ENCODE assay signal across 28 cellular contexts in the genomic region with DNA sequence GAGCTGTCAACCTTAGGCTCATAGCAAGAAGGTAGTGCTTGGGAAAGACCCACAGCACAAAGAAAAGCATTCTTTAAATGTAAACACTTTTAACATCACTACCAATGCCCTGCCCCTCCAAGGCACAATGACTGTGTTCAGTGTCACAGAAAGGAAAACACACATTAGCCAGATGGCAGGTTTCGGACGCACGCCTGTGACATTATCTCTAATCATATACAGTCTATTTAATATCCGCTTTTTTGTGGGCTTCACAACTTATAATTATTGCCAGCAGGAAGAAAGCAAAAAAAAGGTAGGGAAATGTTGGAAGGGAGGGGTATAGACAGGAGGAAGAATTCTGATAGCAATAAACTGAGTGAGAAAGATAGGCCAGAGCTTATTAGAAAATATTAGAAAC.
DNase-seq lines count a peak whose midpoint lies in the region; ATAC-seq and TF ChIP-seq lines count a peak whose summit lies in the region.
"Had no signal": no experiment of that assay in that cellular context is flagged by ENCODE, and none has a peak within 500 bp of the region (broad histone marks: within the 10 kb centered on the region; RNA-seq: fewer than 3 reads in every experiment).

No MANE protein-coding gene starts in this region.

- H3K4me2 ChIP-seq in neural cell (ENCODE audit: low read length) = no peak overlapping the region

- no peak for TF ChIP-seq EP300 in neural cell (conservative IDR thresholded peaks at IDR 0.05; ENCODE audit: poor library complexity, severe bottlenecking)

- H3K27me3 ChIP-seq in neural cell (ENCODE audit: insufficient read depth, low read depth, low read length) = no peaks in the 10 kb centered on the region
- H3K27me3 ChIP-seq: SJCRH30, transverse colon had no signal

- H3F3A ChIP-seq in neural cell (ENCODE audit: insufficient read depth, low read length, poor library complexity, severe bottlenecking) = no peaks in the 10 kb centered on the region

- no peaks in the 10 kb centered on the region for H4K20me1 ChIP-seq in neural cell (ENCODE audit: insufficient read depth)

- H3K36me3 ChIP-seq in neural cell (ENCODE audit: insufficient read depth, low read length) = no peaks in the 10 kb centered on the region
- H3K36me3 ChIP-seq: SJCRH30, transverse colon had no signal

- no peak for ATAC-seq in HG03045 (IDR thresholded peaks at IDR 0.05; ENCODE audit: unreplicated experiment)
- ATAC-seq: left cardiac atrium; stimulated activated effector memory CD8-positive, alpha-beta T cell treated with anti-CD3 and anti-CD28 coated beads, Interleukin-12 subunit alpha, Interleukin-12 subunit beta, amount 100 ng/mL, for 72 hours had no signal

- no peak overlapping the region for H2AFZ ChIP-seq in neural cell (ENCODE audit: low read depth, low read length)

- TF ChIP-seq RAD21 in neural cell (conservative IDR thresholded peaks at IDR 0.05) = no peak

- no peak overlapping the region for H3K4me3 ChIP-seq in neural cell (ENCODE audit: low read length)
- H3K4me3 ChIP-seq: SJCRH30, transverse colon had no signal

- no peak for TF ChIP-seq CTCF in neural cell (IDR thresholded peaks at IDR 0.05; ENCODE audit: poor library complexity, severe bottlenecking)

- H3K27ac ChIP-seq in neural cell (ENCODE audit: low read length) = no peak overlapping the region
- H3K27ac ChIP-seq: SJCRH30, transverse colon had no signal

- no peaks in the 10 kb centered on the region for H3K79me2 ChIP-seq in neural cell (replicated peaks; ENCODE audit: insufficient read depth, low read length)

- no peaks in the 10 kb centered on the region for H3K9me3 ChIP-seq in neural cell (ENCODE audit: low read length)
- H3K9me3 ChIP-seq: Caco-2, SJCRH30, transverse colon had no signal

- no peak overlapping the region for H3K9ac ChIP-seq in neural cell (ENCODE audit: low read length)

- no peaks in the 10 kb centered on the region for H3K9me2 ChIP-seq in neural cell (ENCODE audit: insufficient read depth, low read length)

- DNase-seq in NCI-H1417 treated with DMSO at 0.1 percent for 48 hours (lab: John Stamatoyannopoulos, UW) (peak; percentile 88), NCI-H1930 (lab: John Stamatoyannopoulos, UW) (peak; percentile 29 to 37), NCI-H774 (lab: John Stamatoyannopoulos, UW) (peak; percentile 87), NCI-H1105 (lab: John Stamatoyannopoulos, UW) (no peak)
- no peak for DNase-seq in activated CD4-positive, alpha-beta T cell treated with anti-CD3 and anti-CD28 coated beads for 4 hours
- DNase-seq: activated B cell treated with CpG ODN at 0.5 μM for 24 hours; activated CD4-positive, alpha-beta T cell treated with anti-CD3 and anti-CD28 coated beads, Interleukin-2, amount 50 U/mL, for 1 hour; activated gamma-delta T cell; activated naive CD8-positive, alpha-beta T cell treated with anti-CD3 and anti-CD28 coated beads for 36 hours; activated T-cell treated with anti-CD3 and anti-CD28 coated beads, Interleukin-2, amount 50 U/mL, for 24 hours; anterior cingulate cortex; C1 segment of cervical spinal cord; Caco-2; DMS79; foreskin melanocyte; IMR-90; left cardiac atrium; NCI-H226; nephron progenitor cell; RPMI8226; SJCRH30; stimulated activated CD4-positive, alpha-beta T cell treated with anti-CD3 and anti-CD28 coated beads, Interleukin-15, amount 100 ng/mL, for 24 hours; stimulated activated CD4-positive, alpha-beta T cell treated with anti-CD3 and anti-CD28 coated beads, Interleukin-4, amount 100 ng/mL, for 4 hours; T-helper 1 cell; transverse colon had no signal

TF ChIP-seq in neural cell, 6 proteins besides CTCF, POLR2A, EP300 and RAD21:
- TF ChIP-seq POLR2AphosphoS5 (IDR thresholded peaks at IDR 0.05) (peak; percentile 51), EZH2 (IDR thresholded peaks at IDR 0.05; ENCODE audit: borderline replicate concordance, insufficient read depth, low read length, poor library complexity, severe bottlenecking) (no peak), SMC3 (conservative IDR thresholded peaks at IDR 0.05; ENCODE audit: poor library complexity) (no peak), TAF1 (IDR thresholded peaks at IDR 0.05; ENCODE audit: low read depth) (no peak)
- TF ChIP-seq, protein P1, sequence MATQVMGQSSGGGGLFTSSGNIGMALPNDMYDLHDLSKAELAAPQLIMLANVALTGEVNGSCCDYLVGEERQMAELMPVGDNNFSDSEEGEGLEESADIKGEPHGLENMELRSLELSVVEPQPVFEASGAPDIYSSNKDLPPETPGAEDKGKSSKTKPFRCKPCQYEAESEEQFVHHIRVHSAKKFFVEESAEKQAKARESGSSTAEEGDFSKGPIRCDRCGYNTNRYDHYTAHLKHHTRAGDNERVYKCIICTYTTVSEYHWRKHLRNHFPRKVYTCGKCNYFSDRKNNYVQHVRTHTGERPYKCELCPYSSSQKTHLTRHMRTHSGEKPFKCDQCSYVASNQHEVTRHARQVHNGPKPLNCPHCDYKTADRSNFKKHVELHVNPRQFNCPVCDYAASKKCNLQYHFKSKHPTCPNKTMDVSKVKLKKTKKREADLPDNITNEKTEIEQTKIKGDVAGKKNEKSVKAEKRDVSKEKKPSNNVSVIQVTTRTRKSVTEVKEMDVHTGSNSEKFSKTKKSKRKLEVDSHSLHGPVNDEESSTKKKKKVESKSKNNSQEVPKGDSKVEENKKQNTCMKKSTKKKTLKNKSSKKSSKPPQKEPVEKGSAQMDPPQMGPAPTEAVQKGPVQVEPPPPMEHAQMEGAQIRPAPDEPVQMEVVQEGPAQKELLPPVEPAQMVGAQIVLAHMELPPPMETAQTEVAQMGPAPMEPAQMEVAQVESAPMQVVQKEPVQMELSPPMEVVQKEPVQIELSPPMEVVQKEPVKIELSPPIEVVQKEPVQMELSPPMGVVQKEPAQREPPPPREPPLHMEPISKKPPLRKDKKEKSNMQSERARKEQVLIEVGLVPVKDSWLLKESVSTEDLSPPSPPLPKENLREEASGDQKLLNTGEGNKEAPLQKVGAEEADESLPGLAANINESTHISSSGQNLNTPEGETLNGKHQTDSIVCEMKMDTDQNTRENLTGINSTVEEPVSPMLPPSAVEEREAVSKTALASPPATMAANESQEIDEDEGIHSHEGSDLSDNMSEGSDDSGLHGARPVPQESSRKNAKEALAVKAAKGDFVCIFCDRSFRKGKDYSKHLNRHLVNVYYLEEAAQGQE (IDR thresholded peaks at IDR 0.05; ENCODE audit: borderline replicate concordance) = no peak

Comparison
In these comparisons a context has a peak if more than half of its experiments do, and no peak if none do; other contexts are left out.
1. DNase-seq: peak in NCI-H1417 treated with DMSO at 0.1 percent for 48 hours (single experiment), NCI-H1930 (2 of 2) and NCI-H774 (single experiment); none in activated CD4-positive, alpha-beta T cell treated with anti-CD3 and anti-CD28 coated beads for 4 hours (0 of 2) and NCI-H1105 (single experiment).